ENCODE assay signal across 8 cellular contexts in the genomic region with DNA sequence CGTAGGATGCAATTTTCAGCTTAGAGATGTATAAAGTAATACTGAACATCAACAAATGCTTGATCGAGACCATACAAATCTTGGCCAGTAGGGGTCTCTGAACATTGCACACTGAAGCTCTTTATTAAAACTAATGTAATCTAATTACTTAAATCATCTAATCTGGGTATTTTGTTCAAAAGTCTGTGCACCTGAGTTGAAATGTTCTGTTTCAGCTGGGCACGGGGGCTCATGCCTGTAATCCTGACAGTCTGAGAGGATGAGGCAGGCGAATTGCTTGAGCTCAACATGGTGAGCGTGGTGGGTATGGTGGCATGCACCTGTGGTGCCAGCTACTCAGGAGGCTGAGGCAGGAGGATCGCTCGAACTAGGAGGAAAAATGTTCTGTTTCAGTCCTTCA. TPM values are rescaled to one million over a fixed set of nuclear protein-coding genes. Genes with fewer than 3 reads are reported as not detected.
DNase-seq lines count a peak whose midpoint lies in the region; ATAC-seq and TF ChIP-seq lines count a peak whose summit lies in the region.

No MANE protein-coding gene starts in this region.

- in situ Hi-C loops in astrocyte of the cerebellum (cut with HindIII; ENCODE audit: low sequenced_read_pairs): loop anchor here (25.0 kb wide), 1 partner anchor 193 kb away; no protein-coding TSS in a partner anchor

- H3K9ac ChIP-seq in NT2/D1 (ENCODE audit: insufficient read length, low read depth): no peak overlapping the region

- H3K27me3 ChIP-seq in NT2/D1 (ENCODE audit: insufficient read depth, insufficient read length): no peaks in the 10 kb centered on the region
- no peaks in the 10 kb centered on the region for H3K27me3 ChIP-seq in thoracic aorta (replicated peaks; ENCODE audit: insufficient read depth)

- no peaks in the 10 kb centered on the region for H3K4me1 ChIP-seq in NT2/D1 (ENCODE audit: insufficient read depth, insufficient read length)
- no peaks in the 10 kb centered on the region for H3K4me1 ChIP-seq in thoracic aorta (ENCODE audit: control insufficient read depth in 1 of 2, low read depth in 2 of 2)

- no peak overlapping the region for H3K27ac ChIP-seq in thoracic aorta

- peak in 5 of 6 experiments; percentile 3 to 61 (median 19) for DNase-seq in stimulated activated naive CD4-positive, alpha-beta T cell (lab: John Stamatoyannopoulos, UW)
- DNase-seq in stimulated activated naive CD4-positive, alpha-beta T cell treated with Interleukin-2 at 50 U/mL for 16 hours (lab: John Stamatoyannopoulos, UW): no peak
- DNase-seq in NT2/D1 (ENCODE audit: low read depth, low spot score) (peak; percentile 22), astrocyte of the cerebellum (ENCODE audit: low read depth) (peak; percentile 19), kidney glomerular epithelial cell (lab: John Stamatoyannopoulos, UW) (peak; percentile 10), thoracic aorta (ENCODE audit: low spot score) (no peak), DMS153 treated with DMSO at 0.1 percent for 48 hours (lab: John Stamatoyannopoulos, UW; ENCODE audit: unreplicated experiment) (no peak), NCI-H1436 treated with DMSO at 0.1 percent for 48 hours (lab: John Stamatoyannopoulos, UW) (no peak)

- no peak overlapping the region for H3K4me3 ChIP-seq in NT2/D1 (ENCODE audit: insufficient read length, low read depth)
- no peak overlapping the region for H3K4me3 ChIP-seq in astrocyte of the cerebellum (ENCODE audit: low read depth, low read length)
- H3K4me3 ChIP-seq in thoracic aorta: no peak overlapping the region

- ATAC-seq in thoracic aorta (ENCODE audit: insufficient number of reproducible peaks, low FRiP score, low read depth): no peak

- peak; percentile 73 for TF ChIP-seq CTCF in astrocyte of the cerebellum (IDR thresholded peaks at IDR 0.05; ENCODE audit: low read depth, low read length, missing control alignments)
- peak; percentile 64 for TF ChIP-seq CTCF in thoracic aorta (IDR thresholded peaks at IDR 0.05)

- H3K9me3 ChIP-seq in NT2/D1 (ENCODE audit: insufficient read depth, low read length): no peaks in the 10 kb centered on the region
- H3K9me3 ChIP-seq in thoracic aorta: no peaks in the 10 kb centered on the region

- H3K36me3 ChIP-seq in NT2/D1 (ENCODE audit: insufficient read depth, insufficient read length, low read length) (no peaks in the 10 kb centered on the region), thoracic aorta (no peaks in the 10 kb centered on the region)

RNA-seq across cellular contexts. Expression of gene ESM1, which starts 41.0 kb away (rescaled TPM):
- total RNA-seq in thoracic aorta: 1 to 10 TPM; 1.8 to 3.9 TPM

Comparison
In these comparisons a context has a peak if more than half of its experiments do, and no peak if none do; other contexts are left out.
1. DNase-seq: peak in stimulated activated naive CD4-positive, alpha-beta T cell (5 of 6), NT2/D1 (single experiment), astrocyte of the cerebellum (single experiment) and kidney glomerular epithelial cell (single experiment); none in stimulated activated naive CD4-positive, alpha-beta T cell treated with Interleukin-2 at 50 U/mL for 16 hours (single experiment), thoracic aorta (single experiment), DMS153 treated with DMSO at 0.1 percent for 48 hours (single experiment) and NCI-H1436 treated with DMSO at 0.1 percent for 48 hours (single experiment).